In genomic region chr1:209435654-209436566, GRCh38 we compare ENCODE assay signal across 1 cellular context.
A peak's percentile ranks its signal among the peaks of the same experiment; 100 is the strongest.
TF ChIP-seq lines count a peak whose summit lies in the region.

No MANE protein-coding gene starts in this region.

TF ChIP-seq in H1, 55 proteins besides CTCF, POLR2A, EP300 and RAD21 (continued from another document):
- TF ChIP-seq SP2 (IDR thresholded peaks at IDR 0.05; ENCODE audit: low read length) (no peak), JUND (IDR thresholded peaks at IDR 0.05; ENCODE audit: low read length) (0 out of 2 replicates have a peak, but pooled peaks have one; percentile 53), SAP30 (IDR thresholded peaks at IDR 0.05; ENCODE audit: insufficient read depth, insufficient replicate concordance, low read length) (no peak), ATF2 (IDR thresholded peaks at IDR 0.05; ENCODE audit: low read length) (peak; percentile 73; the same call in 1 of the 2 replicates)
